Comparison of ENCODE assay signal across 11 cellular contexts in genomic region chr5:95810305-95811125, GRCh38. TPM values are rescaled to one million over a fixed set of nuclear protein-coding genes. Genes with fewer than 3 reads are reported as not detected.
DNase-seq lines count a peak whose midpoint lies in the region; ATAC-seq and FAIRE-seq lines count a peak whose summit lies in the region.
"Had no signal": no experiment of that assay in that cellular context is flagged by ENCODE, and none has a peak within 500 bp of the region (broad histone marks: within the 10 kb centered on the region; RNA-seq: fewer than 3 reads in every experiment).

No MANE protein-coding gene starts in this region.

- no peaks in the 10 kb centered on the region for H3K27me3 Mint-ChIP-seq in T-helper 1 cell treated with Interleukin-12 subunit alpha and Interleukin-12 subunit beta and Interleukin-4 antibody, amounts not matched to agents 30 μg/mL and 1 μg/mL, for 36 hours (ENCODE audit: low read depth)
- no peaks in the 10 kb centered on the region for H3K27me3 Mint-ChIP-seq in activated T-helper 17 cell treated with anti-CD3 and anti-CD28 coated beads, Interleukin-2, amount 50 U/mL, for 72 hours

- ATAC-seq in activated T-helper 17 cell treated with anti-CD3 and anti-CD28 coated beads, Interleukin-2, amount 50 U/mL, for 72 hours (replicated peaks), result no peak
- ATAC-seq: Panc1 had no signal

- H3K9me3 Mint-ChIP-seq in T-helper 1 cell treated with Interleukin-12 subunit alpha and Interleukin-12 subunit beta and Interleukin-4 antibody, amounts not matched to agents 30 μg/mL and 1 μg/mL, for 36 hours, result no peaks in the 10 kb centered on the region
- H3K9me3 Mint-ChIP-seq in activated T-helper 17 cell treated with anti-CD3 and anti-CD28 coated beads, Interleukin-2, amount 50 U/mL, for 72 hours, result no peaks in the 10 kb centered on the region

- peaks cover 60% of the 10 kb centered on the region for H3K4me1 Mint-ChIP-seq in T-helper 1 cell treated with Interleukin-12 subunit alpha and Interleukin-12 subunit beta and Interleukin-4 antibody, amounts not matched to agents 30 μg/mL and 1 μg/mL, for 36 hours (ENCODE audit: low read depth)
- H3K4me1 Mint-ChIP-seq in activated T-helper 17 cell treated with anti-CD3 and anti-CD28 coated beads, Interleukin-2, amount 50 U/mL, for 72 hours, result peaks cover 51% of the 10 kb centered on the region

- H3K36me3 Mint-ChIP-seq in T-helper 1 cell treated with Interleukin-12 subunit alpha and Interleukin-12 subunit beta and Interleukin-4 antibody, amounts not matched to agents 30 μg/mL and 1 μg/mL, for 36 hours (ENCODE audit: low read depth), result peaks cover 33% of the 10 kb centered on the region
- H3K36me3 Mint-ChIP-seq in activated T-helper 17 cell treated with anti-CD3 and anti-CD28 coated beads, Interleukin-2, amount 50 U/mL, for 72 hours (ENCODE audit: low read depth), result peaks cover 30% of the 10 kb centered on the region

- H3K27ac Mint-ChIP-seq in T-helper 1 cell treated with Interleukin-12 subunit alpha and Interleukin-12 subunit beta and Interleukin-4 antibody, amounts not matched to agents 30 μg/mL and 1 μg/mL, for 36 hours, result peak overlapping the region; percentile 82
- peak overlapping the region; percentile 93 for H3K27ac Mint-ChIP-seq in activated T-helper 17 cell treated with anti-CD3 and anti-CD28 coated beads, Interleukin-2, amount 50 U/mL, for 72 hours

- H3K27me3 ChIP-seq in small intestine (ENCODE audit: control insufficient read depth in 2 of 2, insufficient read depth in 2 of 2, low read length in 2 of 2), result no peaks in the 10 kb centered on the region

- H3K4me3 Mint-ChIP-seq in T-helper 1 cell treated with Interleukin-12 subunit alpha and Interleukin-12 subunit beta and Interleukin-4 antibody, amounts not matched to agents 30 μg/mL and 1 μg/mL, for 36 hours, result peak overlapping the region; percentile 65
- H3K4me3 Mint-ChIP-seq in activated T-helper 17 cell treated with anti-CD3 and anti-CD28 coated beads, Interleukin-2, amount 50 U/mL, for 72 hours, result peak overlapping the region; percentile 87

- no peak overlapping the region for H3K4me3 ChIP-seq in small intestine (ENCODE audit: low read depth in 1 of 2, low read length in 2 of 2)

- H3K27ac ChIP-seq in small intestine (ENCODE audit: low read depth in 1 of 2, low read length in 1 of 2), result peak overlapping the region; percentile 28 to 56
- H3K27ac ChIP-seq in substantia nigra (ENCODE audit: low read depth, low read length, poor library complexity, severe bottlenecking), result no peak overlapping the region

- DNase-seq in T-helper 1 cell (no peak), kidney tubule cell (ENCODE audit: low spot score) (peak; percentile 59), small intestine (no peak), substantia nigra (lab: John Stamatoyannopoulos, UW) (no peak), NCI-H1105 (lab: John Stamatoyannopoulos, UW) (no peak)
- no peak for DNase-seq in stimulated activated CD8-positive, alpha-beta memory T cell treated with anti-CD3 and anti-CD28 coated beads, Interleukin-4, amount 100 ng/mL, for 48 hours
- DNase-seq: MV-4-11 had no signal

- WGBS in small intestine, 3 donors, result 24 to 33% (median 26%) methylated on average over 5 of the region's 5 CpGs

- H3K4me1 ChIP-seq in small intestine (ENCODE audit: control insufficient read depth in 2 of 2, insufficient read depth in 1 of 2, low read depth in 1 of 2, low read length in 1 of 2), result peaks cover 21 to 25% of the 10 kb centered on the region in 2 donors

- no peak for FAIRE-seq in small intestine (lab: Jason Lieb, UNC)
- FAIRE-seq: A204.1 had no signal

- H3K9me3 ChIP-seq in small intestine (ENCODE audit: control insufficient read depth, low read depth), result no peaks in the 10 kb centered on the region

- peaks cover 2 to 3% of the 10 kb centered on the region in 2 donors for H3K36me3 ChIP-seq in small intestine (ENCODE audit: control insufficient read depth in 2 of 2, insufficient read depth in 2 of 2, low read length in 2 of 2)

RNA-seq across cellular contexts. Expression of gene GLRX, which starts 12.0 kb away (rescaled TPM):
- total RNA-seq in activated T-helper 17 cell treated with anti-CD3 and anti-CD28 coated beads, Interleukin-2, amount 50 U/mL, for 72 hours, result 10 to 100 TPM; 45.1 to 62.3 TPM
- 100 to 1,000 TPM; 166 to 968 (median 721) TPM for polyA plus RNA-seq in small intestine
